Comparison of ENCODE assay signal across 25 cellular contexts in genomic region chr1:184992271-184992670, GRCh38.
"Had no signal": no experiment of that assay in that cellular context is flagged by ENCODE, and none has a peak within 500 bp of the region (broad histone marks: within the 10 kb centered on the region; RNA-seq: fewer than 3 reads in every experiment).

No MANE protein-coding gene starts in this region.

- H3K4me3 ChIP-seq: stomach, suprapubic skin, testis, thoracic aorta, thyroid gland, tibial artery, tibial nerve, transverse colon, upper lobe of left lung, upper lobe of right lung, uterus, vagina had no signal

- H3K4me1 ChIP-seq: stomach, suprapubic skin, testis, thyroid gland, tibial artery, tibial nerve, transverse colon, upper lobe of left lung, upper lobe of right lung, uterus, vagina had no signal

- FAIRE-seq: urothelium cell line had no signal

- H3K27me3 ChIP-seq: stomach, suprapubic skin, testis, thyroid gland, tibial artery, tibial nerve, transverse colon, upper lobe of left lung, upper lobe of right lung, uterus, vagina had no signal

- H3K9me3 ChIP-seq: suprapubic skin, testis, thyroid gland, tibial artery, upper lobe of left lung, upper lobe of right lung, uterus, vagina had no signal

- DNase-seq: stimulated activated CD4-positive, alpha-beta T cell treated with anti-CD3 and anti-CD28 coated beads, Interleukin-2, amount 100 ng/mL, for 48 hours; stimulated activated CD4-positive, alpha-beta T cell treated with anti-CD3 and anti-CD28 coated beads, Interleukin-4, amount 100 ng/mL, for 1 hour; stimulated activated CD4-positive, alpha-beta T cell treated with anti-CD3 and anti-CD28 coated beads, Interleukin-4, amount 100 ng/mL, for 24 hours; stimulated activated CD4-positive, alpha-beta T cell treated with anti-CD3 and anti-CD28 coated beads, Interleukin-4, amount 100 ng/mL, for 4 hours; stimulated activated CD8-positive, alpha-beta memory T cell treated with anti-CD3 and anti-CD28 coated beads, Interleukin-4, amount 100 ng/mL, for 48 hours; stimulated activated naive B cell treated with anti-CD40 and anti-IgM and Interleukin-4, amounts not matched to agents 10 μg/mL and 1 μg/mL and 100 μg/mL, for 72 hours; stimulated activated naive CD4-positive, alpha-beta T cell; stimulated activated naive CD4-positive, alpha-beta T cell treated with Interleukin-2 at 50 U/mL for 16 hours; stimulated activated naive CD8-positive, alpha-beta T cell treated with anti-CD3 and anti-CD28 coated beads, Interleukin-15, amount 100 ng/mL, for 72 hours; stimulated activated naive CD8-positive, alpha-beta T cell treated with anti-CD3 and anti-CD28 coated beads, Interleukin-15, Interleukin-2, amounts not matched to agents 100 U/mL and 50 U/mL, for 24 hours; stomach; substantia nigra; testis; thyroid gland; tibial artery; transverse colon; trophoblast cell; upper lobe of right lung; uterus had no signal

- H3K36me3 ChIP-seq: stomach, suprapubic skin, thoracic aorta, thyroid gland, tibial artery, tibial nerve, transverse colon, upper lobe of left lung, upper lobe of right lung, uterus, vagina had no signal

- H3K27ac ChIP-seq: stomach, suprapubic skin, testis, thoracic aorta, thyroid gland, tibial artery, tibial nerve, transverse colon, upper lobe of left lung, upper lobe of right lung, uterus, vagina had no signal
